In genomic region chr5:3741372-3741770, GRCh38 we compare ENCODE assay signal across 22 cellular contexts.
A peak's percentile ranks its signal among the peaks of the same experiment; 100 is the strongest.
DNase-seq lines count a peak whose midpoint lies in the region; ATAC-seq, FAIRE-seq and TF ChIP-seq lines count a peak whose summit lies in the region.
"Had no signal": no experiment of that assay in that cellular context is flagged by ENCODE, and none has a peak within 500 bp of the region (broad histone marks: within the 10 kb centered on the region; RNA-seq: fewer than 3 reads in every experiment).

No MANE protein-coding gene starts in this region.

- no peak for FAIRE-seq in astrocyte (lab: Jason Lieb, UNC)

- H4K20me1 ChIP-seq in astrocyte (ENCODE audit: insufficient read depth, low read length) = no peaks in the 10 kb centered on the region

- H3K4me1 Mint-ChIP-seq in astrocyte (ENCODE audit: low read depth, unreplicated experiment) = peaks cover 13% of the 10 kb centered on the region
- H3K4me1 Mint-ChIP-seq: CD4-positive, alpha-beta memory T cell had no signal

- H3K4me1 ChIP-seq in astrocyte (ENCODE audit: insufficient read depth, low read length) (peaks cover 15% of the 10 kb centered on the region), foreskin keratinocyte (peaks cover 4% of the 10 kb centered on the region), upper lobe of right lung (no peaks in the 10 kb centered on the region)
- H3K4me1 ChIP-seq: BE2C had no signal

- H3K36me3 ChIP-seq in astrocyte (ENCODE audit: insufficient read depth, low read length) (no peaks in the 10 kb centered on the region), upper lobe of right lung (no peaks in the 10 kb centered on the region)
- H3K36me3 ChIP-seq: BE2C had no signal

- no peaks in the 10 kb centered on the region for H3K79me2 ChIP-seq in astrocyte (ENCODE audit: insufficient read depth, low read length)

- H3K27me3 Mint-ChIP-seq in astrocyte (ENCODE audit: low read depth, unreplicated experiment) = peaks cover 2% of the 10 kb centered on the region
- H3K27me3 Mint-ChIP-seq: CD4-positive, alpha-beta memory T cell had no signal

- no peak overlapping the region for H3K4me3 Mint-ChIP-seq in astrocyte (ENCODE audit: unreplicated experiment)
- H3K4me3 Mint-ChIP-seq: CD4-positive, alpha-beta memory T cell; GM23338 had no signal

- H2AFZ ChIP-seq in astrocyte (ENCODE audit: low read depth, low read length) = peak overlapping the region; percentile 36
- H2AFZ ChIP-seq: GM23338 had no signal

- peaks cover 5% of the 10 kb centered on the region for H3K9me3 ChIP-seq in astrocyte (ENCODE audit: insufficient read depth, low read depth, low read length)
- H3K9me3 ChIP-seq in upper lobe of right lung = no peaks in the 10 kb centered on the region
- H3K9me3 ChIP-seq: BE2C had no signal

- peak overlapping the region; percentile 68 for H3K27ac ChIP-seq in astrocyte (ENCODE audit: low read depth, low read length)
- no peak overlapping the region for H3K27ac ChIP-seq in foreskin keratinocyte
- no peak overlapping the region for H3K27ac ChIP-seq in upper lobe of right lung
- H3K27ac ChIP-seq: 22Rv1, KMS-11, SK-N-MC had no signal

- no peaks in the 10 kb centered on the region for H3K9me3 Mint-ChIP-seq in astrocyte (ENCODE audit: unreplicated experiment)

- H3K4me2 ChIP-seq in astrocyte (ENCODE audit: low read length) = peak overlapping the region; percentile 70
- H3K4me2 ChIP-seq: GM23338, KMS-11 had no signal

- no peak overlapping the region for H3K27ac Mint-ChIP-seq in astrocyte (ENCODE audit: unreplicated experiment)
- H3K27ac Mint-ChIP-seq: CD4-positive, alpha-beta memory T cell; GM23338 had no signal

- no peak overlapping the region for H3K4me3 ChIP-seq in astrocyte (ENCODE audit: insufficient read depth, low read depth, low read length)
- no peak overlapping the region for H3K4me3 ChIP-seq in upper lobe of right lung
- H3K4me3 ChIP-seq: GM23338, SK-N-MC had no signal

- DNase-seq in NCI-H2029 (lab: John Stamatoyannopoulos, UW) = peak; percentile 62
- no peak for DNase-seq in NCI-H2029 treated with DMSO at 0.1 percent for 48 hours (lab: John Stamatoyannopoulos, UW)
- DNase-seq in astrocyte (ENCODE audit: low read depth) = peak; percentile 18
- DNase-seq in foreskin keratinocyte = peak in 1 of 2 donors; percentile 74
- DNase-seq in upper lobe of right lung = no peak
- no peak for DNase-seq in NCI-H146 (lab: John Stamatoyannopoulos, UW)
- no peak for DNase-seq in GM19238 (ENCODE audit: insufficient read length, low spot score)
- DNase-seq: BE2C; CD4-positive, alpha-beta memory T cell; DMS79; MM.1S; NCI-H1105; NCI-H187; NCI-H2171 treated with DMSO at 0.1 percent for 48 hours; NCI-H446 treated with DMSO at 0.1 percent for 48 hours; NCI-H82; Right ventricle myocardium superior had no signal

- intact Hi-C loops in upper lobe of right lung (cut with DNase I) = no loop called here

- no peaks in the 10 kb centered on the region for H3K27me3 ChIP-seq in astrocyte (ENCODE audit: insufficient read depth, low read length)
- no peaks in the 10 kb centered on the region for H3K27me3 ChIP-seq in foreskin keratinocyte
- no peaks in the 10 kb centered on the region for H3K27me3 ChIP-seq in upper lobe of right lung
- H3K27me3 ChIP-seq: BE2C had no signal

- H3K36me3 Mint-ChIP-seq in astrocyte (ENCODE audit: low read depth, unreplicated experiment) = no peaks in the 10 kb centered on the region
- H3K36me3 Mint-ChIP-seq: CD4-positive, alpha-beta memory T cell had no signal

- peak overlapping the region; percentile 57 for H3K9ac ChIP-seq in astrocyte (ENCODE audit: low read length)
- H3K9ac ChIP-seq: KMS-11 had no signal

- TF ChIP-seq CTCF in astrocyte (IDR thresholded peaks at IDR 0.05; ENCODE audit: insufficient read depth, low read depth, low read length) = no peak
- TF ChIP-seq CTCF in foreskin keratinocyte (conservative IDR thresholded peaks at IDR 0.05) = no peak
- no peak for TF ChIP-seq CTCF in upper lobe of right lung (IDR thresholded peaks at IDR 0.05)

- ATAC-seq in foreskin keratinocyte = peak; percentile 47
- peak; percentile 30 for ATAC-seq in upper lobe of right lung
- no peak for ATAC-seq in HG03565 (IDR thresholded peaks at IDR 0.05; ENCODE audit: unreplicated experiment)
- ATAC-seq: GM23338 had no signal

Comparison
In these comparisons a context has a peak if more than half of its experiments do, and no peak if none do; other contexts are left out.
1. DNase-seq: peak in NCI-H2029 (single experiment) and astrocyte (single experiment); none in NCI-H2029 treated with DMSO at 0.1 percent for 48 hours (single experiment), upper lobe of right lung (single experiment), NCI-H146 (single experiment) and GM19238 (single experiment).